Comparison of ENCODE assay signal across 8 cellular contexts in the genomic region with DNA sequence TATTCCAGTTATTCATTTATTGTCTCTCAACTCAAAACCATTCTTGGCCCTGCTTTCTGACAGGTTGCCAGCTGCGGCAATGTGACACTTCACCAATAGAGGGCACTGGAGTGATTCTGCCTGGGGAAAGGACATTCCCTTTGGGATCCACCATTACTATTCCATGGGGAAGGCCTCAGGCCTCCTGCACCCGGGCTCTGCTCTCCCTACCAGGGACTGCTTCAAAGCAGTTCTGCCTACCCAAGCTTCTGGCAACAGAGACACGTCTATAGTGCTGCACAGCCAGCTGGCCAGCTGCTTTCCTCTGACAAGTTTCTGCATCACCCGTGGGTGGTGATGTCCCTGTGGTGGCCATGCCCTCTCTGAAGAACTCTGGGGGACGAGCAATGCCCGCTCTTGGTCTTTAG.
DNase-seq lines count a peak whose midpoint lies in the region; ATAC-seq and TF ChIP-seq lines count a peak whose summit lies in the region.

No MANE protein-coding gene starts in this region.

- H3K9me3 ChIP-seq in Panc1 (ENCODE audit: control insufficient read depth, insufficient read depth, low read depth, low read length) (no peaks in the 10 kb centered on the region), ascending aorta (no peaks in the 10 kb centered on the region)

- TF ChIP-seq CTCF in C4-2B (conservative IDR thresholded peaks at IDR 0.05) (peak; percentile 91), Panc1 (IDR thresholded peaks at IDR 0.05) (peak; percentile 92), ascending aorta (IDR thresholded peaks at IDR 0.05) (peak in 2 of 3 experiments; percentile 28 to 53)

- H3K27ac ChIP-seq in C4-2B (no peak overlapping the region), Panc1 (ENCODE audit: low read length) (no peak overlapping the region), ascending aorta (no peak overlapping the region)

- no peak; the same call in 1 of the 2 replicates for ATAC-seq in Panc1
- ATAC-seq in HG03025 (IDR thresholded peaks at IDR 0.05; ENCODE audit: low FRiP score, unreplicated experiment): no peak

- DNase-seq in H4 (ENCODE audit: low spot score) (peak; percentile 76), Panc1 (ENCODE audit: low read depth, low spot score) (peak; percentile 35), ascending aorta (ENCODE audit: low spot score in 2 of 2) (no peak), iPS-NIHi11 (ENCODE audit: low spot score) (peak; percentile 77), HPDE6-E6E7 (ENCODE audit: extremely low spot score) (no peak)
- DNase-seq in stimulated activated CD4-positive, alpha-beta T cell treated with anti-CD3 and anti-CD28 coated beads, Interleukin-12 subunit alpha, Interleukin-12 subunit beta, amount 100 ng/mL, for 4 hours: peak; percentile 33

- intact Hi-C loops in Panc1 (cut with micrococcal nuclease; ENCODE audit: unreplicated experiment): loop anchor here (10.0 kb wide), 1 partner anchor 210 kb away; no protein-coding TSS in a partner anchor
- intact Hi-C loops in ascending aorta (cut with DNase I): no loop called here

- POLR2A ChIA-PET in Panc1 (lab: Charles Lee): no interaction called here

- H3K36me3 ChIP-seq in Panc1 (ENCODE audit: control insufficient read depth, insufficient read depth, low read length) (no peaks in the 10 kb centered on the region), ascending aorta (no peaks in the 10 kb centered on the region)

- CTCF ChIA-PET in Panc1 (lab: Charles Lee): no interaction called here

- H3K27me3 ChIP-seq in Panc1 (ENCODE audit: control insufficient read depth, insufficient read depth, low read length): no peaks in the 10 kb centered on the region; the same call in 1 of the 2 replicates
- H3K27me3 ChIP-seq in ascending aorta: no peaks in the 10 kb centered on the region

- no TSS peak for BruUV-seq in Panc1 (replicated peaks; lab: Mats Ljungman, UMichigan)

- H3K4me3 ChIP-seq in Panc1 (ENCODE audit: low read depth in 2 of 2, low read length in 2 of 2) (no peak overlapping the region), ascending aorta (no peak overlapping the region)

- H3K4me1 ChIP-seq in Panc1 (ENCODE audit: control insufficient read depth, insufficient read depth, low read length) (no peaks in the 10 kb centered on the region), ascending aorta (peaks cover 0 to 2% of the 10 kb centered on the region in 2 donors)

- in situ Hi-C loops in Panc1 (cut with HindIII; ENCODE audit: low pct_unique_long_range_greater_than_20kb, low sequenced_read_pairs): no loop called here

Comparison
In these comparisons a context has a peak if more than half of its experiments do, and no peak if none do; other contexts are left out.
1. CTCF ChIP-seq: peak in every context shown above with its lines; median percentile 92 in Panc1; 91 in C4-2B; 40 in ascending aorta.
2. DNase-seq: peak in H4 (single experiment), Panc1 (single experiment), iPS-NIHi11 (single experiment) and stimulated activated CD4-positive, alpha-beta T cell treated with anti-CD3 and anti-CD28 coated beads, Interleukin-12 subunit alpha, Interleukin-12 subunit beta, amount 100 ng/mL, for 4 hours (single experiment); none in ascending aorta (0 of 2) and HPDE6-E6E7 (single experiment).